Comparison of ENCODE assay signal across 27 cellular contexts in genomic region chr2:46998551-46998950, GRCh38.
"Had no signal": no experiment of that assay in that cellular context is flagged by ENCODE, and none has a peak within 500 bp of the region (broad histone marks: within the 10 kb centered on the region; RNA-seq: fewer than 3 reads in every experiment).

No MANE protein-coding gene starts in this region.

- H3K27ac ChIP-seq: ascending aorta, brain microvascular endothelial cell, foreskin keratinocyte, heart left ventricle, left lung, lower lobe of right lung, spleen, upper lobe of left lung, vagina, WERI-Rb-1 had no signal

- H3K27me3 ChIP-seq: ascending aorta, brain microvascular endothelial cell, esophagus muscularis mucosa, foreskin keratinocyte, heart left ventricle, left lung, spleen, upper lobe of left lung, vagina had no signal

- H3K9me3 ChIP-seq: ascending aorta, esophagus muscularis mucosa, heart left ventricle, left lung, lower lobe of right lung, spleen, upper lobe of left lung, vagina had no signal

- H3K27ac Mint-ChIP-seq: activated T-helper 2 cell treated with anti-CD3 and anti-CD28 coated beads, Interferon-gamma antibody, Interleukin-2, Interleukin-4, amounts not matched to agents 10 μg/mL and 5 μg/mL and 100 μg/mL, durations not matched to agents 14 hours and 24 hours and 36 hours; dendritic cell treated with granulocyte-macrophage colony-stimulating factor and Interleukin-4, amounts not matched to agents 40 ng/mL and 50 ng/mL, for 4 days; natural killer cell had no signal

- DNase-seq: activated CD4-positive, alpha-beta T cell treated with anti-CD3 and anti-CD28 coated beads for 48 hours; activated CD4-positive, alpha-beta T cell treated with anti-CD3 and anti-CD28 coated beads, Interleukin-2, amount 50 U/mL, for 48 hours; activated CD8-positive, alpha-beta memory T cell treated with anti-CD3 and anti-CD28 coated beads for 24 hours; activated naive CD4-positive, alpha-beta T cell; activated T-cell treated with anti-CD3 and anti-CD28 coated beads, Interleukin-2, amount 50 U/mL, for 1 hour; brain microvascular endothelial cell; caudate nucleus; effector CD4-positive, alpha-beta T cell; foreskin keratinocyte; heart left ventricle; left lung; lower lobe of right lung; mesenchymal stem cell; natural killer cell; spleen; stimulated activated naive CD4-positive, alpha-beta T cell treated with Interleukin-2 at 50 U/mL for 16 hours; T-helper 1 cell; upper lobe of left lung; WERI-Rb-1 had no signal

- ATAC-seq: activated CD4-positive, CD25-positive, alpha-beta regulatory T cell treated with anti-CD3 and anti-CD28 coated beads, Interleukin-2, amount 50 U/mL, for 24 hours; activated naive CD4-positive, alpha-beta T cell treated with anti-CD3 and anti-CD28 coated beads, Interleukin-2, amount 50 U/mL, for 72 hours; foreskin keratinocyte; heart left ventricle; left lung; lower lobe of right lung; natural killer cell; right cardiac atrium had no signal

- H3K9me3 Mint-ChIP-seq: activated naive CD4-positive, alpha-beta T cell treated with anti-CD3 and anti-CD28 coated beads, Interleukin-2, amount 50 U/mL, for 72 hours; activated T-helper 2 cell treated with anti-CD3 and anti-CD28 coated beads, Interferon-gamma antibody, Interleukin-2, Interleukin-4, amounts not matched to agents 10 μg/mL and 5 μg/mL and 100 μg/mL, durations not matched to agents 14 hours and 24 hours and 36 hours; dendritic cell treated with granulocyte-macrophage colony-stimulating factor and Interleukin-4, amounts not matched to agents 40 ng/mL and 50 ng/mL, for 4 days; natural killer cell had no signal

- H3K4me3 ChIP-seq: ascending aorta, esophagus muscularis mucosa, heart left ventricle, left lung, lower lobe of right lung, spleen, upper lobe of left lung, vagina had no signal

- H3K4me1 ChIP-seq: vagina had no signal

- H3K27me3 Mint-ChIP-seq: dendritic cell treated with granulocyte-macrophage colony-stimulating factor and Interleukin-4, amounts not matched to agents 40 ng/mL and 50 ng/mL, for 4 days had no signal

- H3K4me3 Mint-ChIP-seq: dendritic cell treated with granulocyte-macrophage colony-stimulating factor and Interleukin-4, amounts not matched to agents 40 ng/mL and 50 ng/mL, for 4 days; natural killer cell had no signal
